In genomic region chr4:2436301-2436700, GRCh38 we compare ENCODE assay signal across 10 cellular contexts. TPM values are rescaled to one million over a fixed set of nuclear protein-coding genes. Genes with fewer than 3 reads are reported as not detected.
DNase-seq lines count a peak whose midpoint lies in the region; ATAC-seq and TF ChIP-seq lines count a peak whose summit lies in the region.
"Had no signal": no experiment of that assay in that cellular context is flagged by ENCODE, and none has a peak within 500 bp of the region (broad histone marks: within the 10 kb centered on the region; RNA-seq: fewer than 3 reads in every experiment).

No MANE protein-coding gene starts in this region.

- TF ChIP-seq CTCF in BE2C (IDR thresholded peaks at IDR 0.05; ENCODE audit: low read depth, low read length) (peak; percentile 49), HFF-Myc (IDR thresholded peaks at IDR 0.05; ENCODE audit: low read depth, low read length, missing control alignments) (peak; percentile 25)

- H3K27me3 ChIP-seq in BE2C, result no peaks in the 10 kb centered on the region

- no peak overlapping the region for H3K4me3 ChIP-seq in BE2C (ENCODE audit: low read depth, low read length)
- no peak overlapping the region for H3K4me3 ChIP-seq in HFF-Myc (replicated peaks; ENCODE audit: low read depth, low read length)

- DNase-seq in BE2C (no peak), HFF-Myc (ENCODE audit: extremely low read depth, low read depth) (no peak), caudate nucleus (lab: John Stamatoyannopoulos, UW) (peak in 37 of 61 donors; percentile 11 to 80 (median 48)), midbrain (lab: John Stamatoyannopoulos, UW) (peak; percentile 68), DMS153 treated with DMSO at 0.1 percent for 48 hours (lab: John Stamatoyannopoulos, UW; ENCODE audit: unreplicated experiment) (no peak)
- DNase-seq: naive B cell, T-helper 1 cell had no signal

- ATAC-seq in HG03039 (IDR thresholded peaks at IDR 0.05; ENCODE audit: unreplicated experiment) (no peak), HG02970 (IDR thresholded peaks at IDR 0.05; ENCODE audit: low FRiP score, unreplicated experiment) (no peak), HG03439 (IDR thresholded peaks at IDR 0.05; ENCODE audit: unreplicated experiment) (no peak)

- H3K4me1 ChIP-seq in BE2C, result no peaks in the 10 kb centered on the region

- no peaks in the 10 kb centered on the region for H3K36me3 ChIP-seq in BE2C

- no peak overlapping the region for H3K27ac ChIP-seq in caudate nucleus (ENCODE audit: low read depth, low read length)

- H3K9me3 ChIP-seq in BE2C, result no peaks in the 10 kb centered on the region

RNA-seq across cellular contexts. Expression of gene CFAP99, which starts 17.5 kb away (rescaled TPM):
- 0.54 TPM for polyA plus RNA-seq in BE2C (2012; ENCODE audit: insufficient read depth, insufficient read length, low read depth)

RNA-seq across cellular contexts. Expression of gene ZFYVE28, which starts 17.9 kb away (rescaled TPM):
- polyA plus RNA-seq in BE2C (2012; ENCODE audit: insufficient read depth, insufficient read length, low read depth), result 2.3 TPM

RNA-seq across cellular contexts. Expression of gene RNF4, which starts 32.6 kb away (rescaled TPM):
- 49.0 TPM for polyA plus RNA-seq in BE2C (2012; ENCODE audit: insufficient read depth, insufficient read length, low read depth)

Comparison
In these comparisons a context has a peak if more than half of its experiments do, and no peak if none do; other contexts are left out.
1. DNase-seq: peak in caudate nucleus (37 of 61) and midbrain (single experiment); none in BE2C (single experiment), HFF-Myc (single experiment) and DMS153 treated with DMSO at 0.1 percent for 48 hours (single experiment).